ENCODE assay signal across 15 cellular contexts in the genomic region with DNA sequence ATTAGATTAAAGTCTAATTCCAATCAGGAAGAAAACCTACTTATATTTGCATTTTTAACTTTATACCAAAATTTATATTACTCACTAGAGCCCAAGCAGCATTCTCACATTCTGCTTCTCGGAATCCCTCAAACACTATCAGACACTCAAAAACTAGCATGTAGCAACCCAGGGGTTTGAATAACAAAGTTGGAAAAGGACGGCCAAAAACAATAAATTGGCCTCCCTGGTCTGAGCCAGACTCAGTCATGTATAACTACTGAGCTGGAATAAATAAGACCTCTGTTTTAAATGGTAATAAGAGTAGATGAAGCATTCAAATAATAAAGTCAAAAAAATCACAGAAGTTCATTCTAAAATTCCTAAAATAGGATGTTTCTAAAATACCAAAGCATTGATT.
"Had no signal": no experiment of that assay in that cellular context is flagged by ENCODE, and none has a peak within 500 bp of the region (broad histone marks: within the 10 kb centered on the region; RNA-seq: fewer than 3 reads in every experiment).

No MANE protein-coding gene starts in this region.

- ATAC-seq: activated naive CD8-positive, alpha-beta T cell treated with anti-CD3 and anti-CD28 coated beads, Interleukin-2, amount 50 U/mL, for 24 hours; left ventricle myocardium superior; psoas muscle had no signal

- H3K4me3 Mint-ChIP-seq: activated CD4-positive, alpha-beta T cell treated with anti-CD3 and anti-CD28 coated beads, Interleukin-2, amount 10 ng/mL, durations not matched to agents 7 days and 5 days; activated naive CD8-positive, alpha-beta T cell treated with anti-CD3 and anti-CD28 coated beads, Interleukin-2, amount 50 U/mL, for 24 hours; brain; nephron progenitor cell had no signal

- H3K4me1 Mint-ChIP-seq: activated CD4-positive, alpha-beta T cell treated with anti-CD3 and anti-CD28 coated beads, Interleukin-2, amount 10 ng/mL, durations not matched to agents 7 days and 5 days; activated naive CD8-positive, alpha-beta T cell treated with anti-CD3 and anti-CD28 coated beads, Interleukin-2, amount 50 U/mL, for 24 hours; brain; nephron progenitor cell had no signal

- H3K4me3 ChIP-seq: psoas muscle, stomach had no signal

- H3K27me3 ChIP-seq: stomach had no signal

- H3K36me3 Mint-ChIP-seq: brain had no signal

- H3K9me3 ChIP-seq: psoas muscle had no signal

- H3K27ac Mint-ChIP-seq: activated CD4-positive, alpha-beta T cell treated with anti-CD3 and anti-CD28 coated beads, Interleukin-2, amount 10 ng/mL, durations not matched to agents 7 days and 5 days; activated naive CD8-positive, alpha-beta T cell treated with anti-CD3 and anti-CD28 coated beads, Interleukin-2, amount 50 U/mL, for 24 hours; brain; nephron progenitor cell had no signal

- H3K27me3 Mint-ChIP-seq: brain had no signal

- H3K36me3 ChIP-seq: stomach had no signal

- H3K27ac ChIP-seq: psoas muscle, stomach had no signal

- H3K4me1 ChIP-seq: psoas muscle, stomach had no signal

- H3K9me3 Mint-ChIP-seq: activated CD4-positive, alpha-beta T cell treated with anti-CD3 and anti-CD28 coated beads, Interleukin-2, amount 10 ng/mL, durations not matched to agents 7 days and 5 days; activated naive CD8-positive, alpha-beta T cell treated with anti-CD3 and anti-CD28 coated beads, Interleukin-2, amount 50 U/mL, for 24 hours had no signal

- DNase-seq: activated CD4-positive, alpha-beta T cell treated with anti-CD3 and anti-CD28 coated beads, Interleukin-2, amount 10 ng/mL, durations not matched to agents 7 days and 5 days; activated CD4-positive, CD25-positive, alpha-beta regulatory T cell; activated CD8-positive, alpha-beta memory T cell treated with anti-CD3 and anti-CD28 coated beads for 24 hours; activated naive CD4-positive, alpha-beta T cell treated with Interleukin-2 at 50 U/mL for 16 hours; activated naive CD8-positive, alpha-beta T cell treated with anti-CD3 and anti-CD28 coated beads, Interleukin-2, amount 50 U/mL, for 24 hours; left ventricle myocardium superior; mesenchymal stem cell; nephron progenitor cell; psoas muscle; SIG-M5; stimulated activated CD4-positive, alpha-beta T cell treated with anti-CD3 and anti-CD28 coated beads, Interleukin-4, amount 100 ng/mL, for 4 hours; stomach; T-helper 2 cell; trophoblast cell had no signal
